Comparison of ENCODE assay signal across 8 cellular contexts in genomic region chr1:153945131-153945794, GRCh38. TPM values are rescaled to one million over a fixed set of nuclear protein-coding genes. Genes with fewer than 3 reads are reported as not detected.
A peak's percentile ranks its signal among the peaks of the same experiment; 100 is the strongest.
DNase-seq lines count a peak whose midpoint lies in the region; ATAC-seq and TF ChIP-seq lines count a peak whose summit lies in the region.

No MANE protein-coding gene starts in this region.

- H3K9me3 ChIP-seq in HAP-1 (no peaks in the 10 kb centered on the region), right cardiac atrium (ENCODE audit: control insufficient read depth, low read length) (no peaks in the 10 kb centered on the region)

- WGBS in right cardiac atrium = 26% methylated on average over 12 of the region's 12 CpGs

- in situ Hi-C loops in HAP-1 (cut with MboI; ENCODE audit: low sequenced_read_pairs) = loop anchor here (10.0 kb wide), 1 partner anchor 120 kb away; no protein-coding TSS in a partner anchor

- DNase-seq in HAP-1 (ENCODE audit: low spot score in 2 of 2) = peak in 1 of 2 experiments; percentile 29
- DNase-seq in SKM-1 (lab: John Stamatoyannopoulos, UW; ENCODE audit: unreplicated experiment) = peak; percentile 91
- peak; percentile 34 for DNase-seq in activated naive CD8-positive, alpha-beta T cell treated with anti-CD3 and anti-CD28 coated beads, Interleukin-2, amount 50 U/mL, for 16 hours (ENCODE audit: low read depth, low spot score)
- peak; percentile 64 to 85 (median 84) for DNase-seq in right cardiac atrium
- DNase-seq in OCI-M2 (lab: John Stamatoyannopoulos, UW; ENCODE audit: unreplicated experiment) = no peak
- no peak for DNase-seq in midbrain (lab: John Stamatoyannopoulos, UW)

- peak overlapping the region; percentile 94 for H3K27ac ChIP-seq in C4-2B
- H3K27ac ChIP-seq in right cardiac atrium (ENCODE audit: low read length) = peak overlapping the region; percentile 97
- H3K27ac ChIP-seq in skin epidermis = peak overlapping the region; percentile 88 to 99 (median 97)

- H3K27me3 ChIP-seq in HAP-1 (ENCODE audit: low read depth) (no peaks in the 10 kb centered on the region), right cardiac atrium (ENCODE audit: control insufficient read depth, insufficient read depth) (no peaks in the 10 kb centered on the region)

- peak; percentile 25 to 62 for ATAC-seq in right cardiac atrium

- peak overlapping the region; percentile 65 for H3K4me3 ChIP-seq in HAP-1
- peak overlapping the region; percentile 94 for H3K4me3 ChIP-seq in right cardiac atrium (ENCODE audit: low read length)
- H3K4me3 ChIP-seq in skin epidermis = peak overlapping the region; percentile 62 to 99 (median 91)

- peaks cover 47% of the 10 kb centered on the region for H3K36me3 ChIP-seq in HAP-1 (replicated peaks)

- TF ChIP-seq CTCF in C4-2B (conservative IDR thresholded peaks at IDR 0.05) = no peak

- intact Hi-C loops in right cardiac atrium (cut with DNase I) = no loop called here

- peaks cover 11% of the 10 kb centered on the region for H3K4me1 ChIP-seq in HAP-1
- H3K4me1 ChIP-seq in right cardiac atrium (ENCODE audit: control insufficient read depth, insufficient read depth, low read length) = peaks cover 2% of the 10 kb centered on the region

RNA-seq across cellular contexts. Expression of gene DENND4B, which starts 1.3 kb away (rescaled TPM):
- total RNA-seq in right cardiac atrium = 10 to 100 TPM; 40.6 to 48.7 (median 41.7) TPM
- polyA plus RNA-seq in right cardiac atrium = 32.0 TPM

RNA-seq across cellular contexts. Expression of gene CRTC2, which starts 13.1 kb away (rescaled TPM):
- total RNA-seq in right cardiac atrium = 10 to 100 TPM; 23.4 to 32.8 (median 26.2) TPM
- 26.9 TPM for polyA plus RNA-seq in right cardiac atrium

RNA-seq across cellular contexts. Expression of gene SLC39A1, which starts 18.1 kb away (rescaled TPM):
- 10 to 100 TPM; 61.2 to 71.4 (median 65.1) TPM for total RNA-seq in right cardiac atrium
- 61.3 TPM for polyA plus RNA-seq in right cardiac atrium

RNA-seq across cellular contexts. Expression of gene CREB3L4, which starts 22.4 kb away (rescaled TPM):
- total RNA-seq in right cardiac atrium = 1 to 10 TPM; 4.3 to 6.0 (median 4.8) TPM
- polyA plus RNA-seq in right cardiac atrium = 6.0 TPM

RNA-seq across cellular contexts. Expression of gene GATAD2B, which starts 22.5 kb away (rescaled TPM):
- total RNA-seq in right cardiac atrium = 10 to 100 TPM; 35.8 to 50.1 (median 42.6) TPM
- 7.2 TPM for polyA plus RNA-seq in right cardiac atrium

Comparison
In these comparisons a context has a peak if more than half of its experiments do, and no peak if none do; other contexts are left out.
1. DNase-seq: peak in SKM-1 (single experiment), activated naive CD8-positive, alpha-beta T cell treated with anti-CD3 and anti-CD28 coated beads, Interleukin-2, amount 50 U/mL, for 16 hours (single experiment) and right cardiac atrium (3 of 3); none in OCI-M2 (single experiment) and midbrain (single experiment).
2. Peak in every context shown above with its lines, with median percentiles within 50 percentile points of each other: H3K27ac ChIP-seq and H3K4me3 ChIP-seq.